In genomic region chr4:834368-835147, GRCh38 we compare ENCODE assay signal across 22 cellular contexts. TPM values are rescaled to one million over a fixed set of nuclear protein-coding genes. Genes with fewer than 3 reads are reported as not detected.
"Had no signal": no experiment of that assay in that cellular context is flagged by ENCODE, and none has a peak within 500 bp of the region (broad histone marks: within the 10 kb centered on the region; RNA-seq: fewer than 3 reads in every experiment).

No MANE protein-coding gene starts in this region.

- H3K9me3 ChIP-seq: ovary, prostate gland, thyroid gland had no signal

- H3K27me3 Mint-ChIP-seq: stimulated activated naive CD8-positive, alpha-beta T cell treated with anti-CD3 and anti-CD28 coated beads, Interleukin-15, Interleukin-2, amounts not matched to agents 100 ng/mL and 50 ng/mL, for 24 hours had no signal

- H3K27ac ChIP-seq: hepatocyte, ovary, prostate gland, right atrium auricular region, thyroid gland had no signal

- H3K27me3 ChIP-seq: hepatocyte, ovary, right atrium auricular region, thyroid gland had no signal

- H3K36me3 ChIP-seq: ovary, prostate gland, right atrium auricular region, thyroid gland had no signal

- H3K27ac Mint-ChIP-seq: activated B cell treated with CpG ODN at 0.5 μM for 24 hours; activated naive CD8-positive, alpha-beta T cell treated with anti-CD3 and anti-CD28 coated beads, Interleukin-2, amount 10 ng/mL, durations not matched to agents 7 days and 5 days; naive B cell; stimulated activated naive CD8-positive, alpha-beta T cell treated with anti-CD3 and anti-CD28 coated beads, Interleukin-15, Interleukin-2, amounts not matched to agents 100 ng/mL and 50 ng/mL, for 24 hours; T-helper 1 cell treated with Interleukin-12 subunit alpha and Interleukin-12 subunit beta and Interleukin-4 antibody, amounts not matched to agents 30 μg/mL and 1 μg/mL, for 36 hours had no signal

- H3K4me3 ChIP-seq: hepatocyte, ovary, prostate gland, right atrium auricular region, thyroid gland had no signal

- DNase-seq: activated B cell treated with CpG ODN at 0.5 μM for 24 hours; activated CD4-positive, alpha-beta T cell treated with anti-CD3 and anti-CD28 coated beads for 4 hours; activated CD4-positive, alpha-beta T cell treated with anti-CD3 and anti-CD28 coated beads, Interleukin-2, amount 50 U/mL, for 48 hours; activated CD8-positive, alpha-beta memory T cell treated with anti-CD3 and anti-CD28 coated beads, Interleukin-2, amount 50 U/mL, for 48 hours; activated naive CD4-positive, alpha-beta T cell treated with Interleukin-2 at 50 U/mL for 16 hours; activated naive CD8-positive, alpha-beta T cell treated with anti-CD3 and anti-CD28 coated beads, Interleukin-2, amount 10 ng/mL, durations not matched to agents 7 days and 5 days; activated T-cell treated with anti-CD3 and anti-CD28 coated beads, Interleukin-2, amount 50 U/mL, for 4 hours; amniotic stem cell; dermis blood vessel endothelial cell; effector CD8-positive, alpha-beta T cell; foreskin melanocyte; mesenchymal stem cell; naive B cell; ovary; stimulated activated CD4-positive, alpha-beta T cell treated with anti-CD3 and anti-CD28 coated beads, Interleukin-1b, Interleukin-23, amount 100 ng/mL, for 48 hours; thyroid gland had no signal

- H3K4me1 ChIP-seq: prostate gland, thyroid gland had no signal

- H3K4me3 Mint-ChIP-seq: activated B cell treated with CpG ODN at 0.5 μM for 24 hours; activated naive CD8-positive, alpha-beta T cell treated with anti-CD3 and anti-CD28 coated beads, Interleukin-2, amount 10 ng/mL, durations not matched to agents 7 days and 5 days; activated T-cell treated with anti-CD3 and anti-CD28 coated beads, Interleukin-2, amount 50 U/mL, for 4 hours; stimulated activated naive CD8-positive, alpha-beta T cell treated with anti-CD3 and anti-CD28 coated beads, Interleukin-15, Interleukin-2, amounts not matched to agents 100 ng/mL and 50 ng/mL, for 24 hours; T-helper 1 cell treated with Interleukin-12 subunit alpha and Interleukin-12 subunit beta and Interleukin-4 antibody, amounts not matched to agents 30 μg/mL and 1 μg/mL, for 36 hours had no signal

- ATAC-seq: activated T-cell treated with anti-CD3 and anti-CD28 coated beads, Interleukin-2, amount 50 U/mL, for 4 hours; esophagus mucosa had no signal

RNA-seq across cellular contexts. Expression of gene CPLX1, which starts 8.6 kb away (rescaled TPM):
- total RNA-seq: activated B cell treated with CpG ODN at 0.5 μM for 24 hours had no signal
